Comparison of ENCODE assay signal across 1 cellular context in genomic region chr22:41022470-41023298, GRCh38.
A peak's percentile ranks its signal among the peaks of the same experiment; 100 is the strongest.
TF ChIP-seq lines count a peak whose summit lies in the region.

No MANE protein-coding gene starts in this region.

TF ChIP-seq in HEK293, 187 proteins besides CTCF, POLR2A, EP300 and RAD21 (continued from another document):
- TF ChIP-seq ZFP41 (tag by site-specific recombination; IDR thresholded peaks at IDR 0.05; ENCODE audit: borderline replicate concordance) (no peak), GLI4 (tag by site-specific recombination; IDR thresholded peaks at IDR 0.05) (0 out of 2 replicates have a peak, but pooled peaks have one; percentile 33), KLF10 (tag by site-specific recombination; IDR thresholded peaks at IDR 0.05) (peak; percentile 61; the same call in 1 of the 2 replicates), ZNF785 (tag by site-specific recombination; IDR thresholded peaks at IDR 0.05) (no peak), ZEB2 (tag by site-specific recombination; IDR thresholded peaks at IDR 0.05) (peak; percentile 96), ZNF335 (tag by site-specific recombination; conservative IDR thresholded peaks at IDR 0.05) (peak; percentile 91), ZNF112 (tag by site-specific recombination; IDR thresholded peaks at IDR 0.05) (no peak), ZSCAN4 (tag by site-specific recombination; IDR thresholded peaks at IDR 0.05) (peak; percentile 7; the same call in 1 of the 2 replicates), ZNF621 (tag by site-specific recombination; IDR thresholded peaks at IDR 0.05) (no peak), ZIC2 (tag by site-specific recombination; IDR thresholded peaks at IDR 0.05) (peak; percentile 95), ZFP69B (tag by site-specific recombination; IDR thresholded peaks at IDR 0.05) (peak; percentile 80), KLF1 (tag by site-specific recombination; IDR thresholded peaks at IDR 0.05) (peak; percentile 94), ZBTB11 (tag by site-specific recombination; conservative IDR thresholded peaks at IDR 0.05; ENCODE audit: low read depth) (peak; percentile 52), ZNF10 (tag by site-specific recombination; IDR thresholded peaks at IDR 0.05) (no peak), PBX3 (CRISPR knock-in tag; IDR thresholded peaks at IDR 0.05) (peak; percentile 90; the same call in 1 of the 2 replicates), GLIS2 (tag by site-specific recombination; IDR thresholded peaks at IDR 0.05) (peak; percentile 83), REST (tag by site-specific recombination; IDR thresholded peaks at IDR 0.05) (no peak), ZBTB26 (tag by site-specific recombination; optimal IDR thresholded peaks at IDR 0.05) (peak; percentile 98), ZNF654 (tag by site-specific recombination; IDR thresholded peaks at IDR 0.05; ENCODE audit: low read depth) (no peak), ZNF473 (tag by site-specific recombination; IDR thresholded peaks at IDR 0.05) (no peak), ZNF341 (tag by site-specific recombination; IDR thresholded peaks at IDR 0.05; ENCODE audit: low read depth) (peak; percentile 50; the same call in 1 of the 2 replicates), IKZF3 (tag by site-specific recombination; IDR thresholded peaks at IDR 0.05) (peak; percentile 94), ZNF623 (tag by site-specific recombination; IDR thresholded peaks at IDR 0.05) (no peak)
